Comparison of ENCODE assay signal across 1 cellular context in the genomic region with DNA sequence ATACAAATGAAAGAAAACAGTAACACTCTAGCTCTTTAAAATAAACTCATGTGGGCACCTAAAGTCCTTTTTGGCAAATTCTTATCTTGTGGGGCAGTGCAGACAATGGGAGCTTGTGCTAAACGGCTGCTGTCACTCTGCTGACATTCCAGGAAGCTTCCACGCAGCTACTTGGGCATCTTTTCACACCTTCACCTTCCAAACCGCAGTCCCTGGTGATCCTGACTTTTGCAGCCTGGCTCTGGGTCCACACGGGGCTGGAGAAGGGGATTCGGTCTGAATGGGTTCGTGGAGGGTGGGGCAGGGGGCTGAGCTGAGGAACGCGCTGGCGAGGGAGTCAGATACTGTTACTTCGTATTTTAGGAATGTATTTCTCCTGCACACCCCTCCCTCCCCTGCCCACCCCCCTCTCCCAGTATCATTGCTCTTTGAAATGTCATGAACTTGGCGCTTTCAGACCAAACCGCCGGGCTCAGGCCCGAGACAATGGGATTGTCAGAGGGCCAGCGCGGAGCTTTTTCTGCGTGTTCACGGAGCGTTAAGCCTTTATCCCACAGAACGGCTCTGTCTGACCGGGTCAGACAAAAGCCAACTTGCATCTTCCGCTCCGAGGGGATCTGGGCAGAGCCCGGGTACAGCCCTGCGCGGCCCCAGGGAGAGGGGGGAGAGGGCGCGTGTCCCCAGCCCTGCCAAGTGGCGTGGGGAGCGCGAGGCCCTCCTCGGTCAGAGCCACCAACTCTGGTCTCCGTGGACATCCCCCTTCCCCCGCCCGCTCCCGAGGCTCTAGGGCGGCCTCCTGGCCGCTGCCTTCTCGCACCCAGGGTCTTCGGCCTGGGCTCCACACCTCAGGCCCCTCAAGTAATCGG.
TF ChIP-seq lines count a peak whose summit lies in the region.

No MANE protein-coding gene starts in this region.

TF ChIP-seq in HepG2, 621 proteins besides CTCF, POLR2A, EP300 and RAD21 (continued from another document):
- TF ChIP-seq, protein P1, sequence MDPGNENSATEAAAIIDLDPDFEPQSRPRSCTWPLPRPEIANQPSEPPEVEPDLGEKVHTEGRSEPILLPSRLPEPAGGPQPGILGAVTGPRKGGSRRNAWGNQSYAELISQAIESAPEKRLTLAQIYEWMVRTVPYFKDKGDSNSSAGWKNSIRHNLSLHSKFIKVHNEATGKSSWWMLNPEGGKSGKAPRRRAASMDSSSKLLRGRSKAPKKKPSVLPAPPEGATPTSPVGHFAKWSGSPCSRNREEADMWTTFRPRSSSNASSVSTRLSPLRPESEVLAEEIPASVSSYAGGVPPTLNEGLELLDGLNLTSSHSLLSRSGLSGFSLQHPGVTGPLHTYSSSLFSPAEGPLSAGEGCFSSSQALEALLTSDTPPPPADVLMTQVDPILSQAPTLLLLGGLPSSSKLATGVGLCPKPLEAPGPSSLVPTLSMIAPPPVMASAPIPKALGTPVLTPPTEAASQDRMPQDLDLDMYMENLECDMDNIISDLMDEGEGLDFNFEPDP (CRISPR knock-in tag; conservative IDR thresholded peaks at IDR 0.05) = no peak
- TF ChIP-seq ZNF780A (CRISPR knock-in tag; IDR thresholded peaks at IDR 0.05) (no peak), MXD4 (CRISPR knock-in tag; IDR thresholded peaks at IDR 0.05) (no peak), ZNF10 (CRISPR knock-in tag; IDR thresholded peaks at IDR 0.05; ENCODE audit: borderline replicate concordance, low read depth) (no peak), ZNF530 (CRISPR knock-in tag; IDR thresholded peaks at IDR 0.05; ENCODE audit: low read depth) (no peak), KDM4B (CRISPR knock-in tag; IDR thresholded peaks at IDR 0.05) (no peak), PPARG (CRISPR knock-in tag; conservative IDR thresholded peaks at IDR 0.05) (no peak), SAFB2 (CRISPR knock-in tag; IDR thresholded peaks at IDR 0.05; ENCODE audit: borderline replicate concordance, low read depth) (no peak), SMARCC2 (IDR thresholded peaks at IDR 0.05) (no peak), ZNF34 (CRISPR knock-in tag; IDR thresholded peaks at IDR 0.05; ENCODE audit: borderline replicate concordance) (no peak)
- TF ChIP-seq, protein P2, sequence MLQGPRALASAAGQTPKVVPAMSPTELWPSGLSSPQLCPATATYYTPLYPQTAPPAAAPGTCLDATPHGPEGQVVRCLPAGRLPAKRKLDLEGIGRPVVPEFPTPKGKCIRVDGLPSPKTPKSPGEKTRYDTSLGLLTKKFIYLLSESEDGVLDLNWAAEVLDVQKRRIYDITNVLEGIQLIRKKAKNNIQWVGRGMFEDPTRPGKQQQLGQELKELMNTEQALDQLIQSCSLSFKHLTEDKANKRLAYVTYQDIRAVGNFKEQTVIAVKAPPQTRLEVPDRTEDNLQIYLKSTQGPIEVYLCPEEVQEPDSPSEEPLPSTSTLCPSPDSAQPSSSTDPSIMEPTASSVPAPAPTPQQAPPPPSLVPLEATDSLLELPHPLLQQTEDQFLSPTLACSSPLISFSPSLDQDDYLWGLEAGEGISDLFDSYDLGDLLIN (CRISPR knock-in tag; IDR thresholded peaks at IDR 0.05; ENCODE audit: borderline replicate concordance) = no peak
- TF ChIP-seq, protein P3, sequence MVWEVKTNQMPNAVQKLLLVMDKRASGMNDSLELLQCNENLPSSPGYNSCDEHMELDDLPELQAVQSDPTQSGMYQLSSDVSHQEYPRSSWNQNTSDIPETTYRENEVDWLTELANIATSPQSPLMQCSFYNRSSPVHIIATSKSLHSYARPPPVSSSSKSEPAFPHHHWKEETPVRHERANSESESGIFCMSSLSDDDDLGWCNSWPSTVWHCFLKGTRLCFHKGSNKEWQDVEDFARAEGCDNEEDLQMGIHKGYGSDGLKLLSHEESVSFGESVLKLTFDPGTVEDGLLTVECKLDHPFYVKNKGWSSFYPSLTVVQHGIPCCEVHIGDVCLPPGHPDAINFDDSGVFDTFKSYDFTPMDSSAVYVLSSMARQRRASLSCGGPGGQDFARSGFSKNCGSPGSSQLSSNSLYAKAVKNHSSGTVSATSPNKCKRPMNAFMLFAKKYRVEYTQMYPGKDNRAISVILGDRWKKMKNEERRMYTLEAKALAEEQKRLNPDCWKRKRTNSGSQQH (CRISPR knock-in tag; IDR thresholded peaks at IDR 0.05; ENCODE audit: low read depth) = no peak
